In the genomic region with DNA sequence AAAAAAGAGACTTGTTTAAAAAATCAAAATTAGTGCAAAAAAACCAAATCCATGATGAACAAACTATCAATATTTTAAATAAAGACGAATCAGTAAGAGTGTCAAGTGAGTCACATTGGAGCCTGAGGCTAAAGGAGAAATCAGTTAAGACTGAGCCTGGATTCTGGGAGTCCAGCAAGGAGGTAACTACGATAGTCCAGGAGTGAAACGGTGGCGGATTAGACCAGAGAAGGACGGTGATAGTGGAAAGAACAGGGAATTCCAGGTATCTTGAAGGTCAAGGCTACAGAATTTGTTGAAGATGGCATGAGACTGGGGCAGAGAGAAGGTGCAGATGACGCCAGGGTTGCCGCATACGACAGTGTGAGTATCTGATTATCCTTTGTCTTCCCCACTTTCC, we compare ENCODE assay signal across 1 cellular context.
TF ChIP-seq lines count a peak whose summit lies in the region.

No MANE protein-coding gene starts in this region.

TF ChIP-seq in A549, 52 proteins besides CTCF, POLR2A, EP300 and RAD21:
- TF ChIP-seq, protein P1, sequence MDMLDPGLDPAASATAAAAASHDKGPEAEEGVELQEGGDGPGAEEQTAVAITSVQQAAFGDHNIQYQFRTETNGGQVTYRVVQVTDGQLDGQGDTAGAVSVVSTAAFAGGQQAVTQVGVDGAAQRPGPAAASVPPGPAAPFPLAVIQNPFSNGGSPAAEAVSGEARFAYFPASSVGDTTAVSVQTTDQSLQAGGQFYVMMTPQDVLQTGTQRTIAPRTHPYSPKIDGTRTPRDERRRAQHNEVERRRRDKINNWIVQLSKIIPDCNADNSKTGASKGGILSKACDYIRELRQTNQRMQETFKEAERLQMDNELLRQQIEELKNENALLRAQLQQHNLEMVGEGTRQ (IDR thresholded peaks at IDR 0.05), result no peak
- TF ChIP-seq MAZ (IDR thresholded peaks at IDR 0.05; ENCODE audit: borderline replicate concordance, low read depth, low read length) (no peak), CEBPB (IDR thresholded peaks at IDR 0.05) (no peak), POLR2AphosphoS2 (conservative IDR thresholded peaks at IDR 0.05; ENCODE audit: low read length) (no peak), TP53 (CRISPR knock-in tag; IDR thresholded peaks at IDR 0.05) (no peak), NPAS2 (CRISPR knock-in tag; IDR thresholded peaks at IDR 0.05; ENCODE audit: borderline replicate concordance) (no peak), HOXB13 (CRISPR knock-in tag; IDR thresholded peaks at IDR 0.05; ENCODE audit: low read depth) (no peak), CHD4 (IDR thresholded peaks at IDR 0.05; ENCODE audit: borderline replicate concordance) (no peak), ZC3H11A (IDR thresholded peaks at IDR 0.05) (no peak), RARB (CRISPR knock-in tag; IDR thresholded peaks at IDR 0.05) (no peak), ESRRA (IDR thresholded peaks at IDR 0.05; ENCODE audit: borderline replicate concordance, low read length) (no peak), ZFP36 (IDR thresholded peaks at IDR 0.05; ENCODE audit: borderline replicate concordance, partially characterized antibody) (no peak)
- TF ChIP-seq, protein P2, sequence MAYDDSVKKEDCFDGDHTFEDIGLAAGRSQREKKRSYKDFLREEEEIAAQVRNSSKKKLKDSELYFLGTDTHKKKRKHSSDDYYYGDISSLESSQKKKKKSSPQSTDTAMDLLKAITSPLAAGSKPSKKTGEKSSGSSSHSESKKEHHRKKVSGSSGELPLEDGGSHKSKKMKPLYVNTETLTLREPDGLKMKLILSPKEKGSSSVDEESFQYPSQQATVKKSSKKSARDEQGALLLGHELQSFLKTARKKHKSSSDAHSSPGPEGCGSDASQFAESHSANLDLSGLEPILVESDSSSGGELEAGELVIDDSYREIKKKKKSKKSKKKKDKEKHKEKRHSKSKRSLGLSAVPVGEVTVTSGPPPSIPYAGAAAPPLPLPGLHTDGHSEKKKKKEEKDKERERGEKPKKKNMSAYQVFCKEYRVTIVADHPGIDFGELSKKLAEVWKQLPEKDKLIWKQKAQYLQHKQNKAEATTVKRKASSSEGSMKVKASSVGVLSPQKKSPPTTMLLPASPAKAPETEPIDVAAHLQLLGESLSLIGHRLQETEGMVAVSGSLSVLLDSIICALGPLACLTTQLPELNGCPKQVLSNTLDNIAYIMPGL (CRISPR knock-in tag; IDR thresholded peaks at IDR 0.05; ENCODE audit: borderline replicate concordance), result no peak
- TF ChIP-seq, protein P3, sequence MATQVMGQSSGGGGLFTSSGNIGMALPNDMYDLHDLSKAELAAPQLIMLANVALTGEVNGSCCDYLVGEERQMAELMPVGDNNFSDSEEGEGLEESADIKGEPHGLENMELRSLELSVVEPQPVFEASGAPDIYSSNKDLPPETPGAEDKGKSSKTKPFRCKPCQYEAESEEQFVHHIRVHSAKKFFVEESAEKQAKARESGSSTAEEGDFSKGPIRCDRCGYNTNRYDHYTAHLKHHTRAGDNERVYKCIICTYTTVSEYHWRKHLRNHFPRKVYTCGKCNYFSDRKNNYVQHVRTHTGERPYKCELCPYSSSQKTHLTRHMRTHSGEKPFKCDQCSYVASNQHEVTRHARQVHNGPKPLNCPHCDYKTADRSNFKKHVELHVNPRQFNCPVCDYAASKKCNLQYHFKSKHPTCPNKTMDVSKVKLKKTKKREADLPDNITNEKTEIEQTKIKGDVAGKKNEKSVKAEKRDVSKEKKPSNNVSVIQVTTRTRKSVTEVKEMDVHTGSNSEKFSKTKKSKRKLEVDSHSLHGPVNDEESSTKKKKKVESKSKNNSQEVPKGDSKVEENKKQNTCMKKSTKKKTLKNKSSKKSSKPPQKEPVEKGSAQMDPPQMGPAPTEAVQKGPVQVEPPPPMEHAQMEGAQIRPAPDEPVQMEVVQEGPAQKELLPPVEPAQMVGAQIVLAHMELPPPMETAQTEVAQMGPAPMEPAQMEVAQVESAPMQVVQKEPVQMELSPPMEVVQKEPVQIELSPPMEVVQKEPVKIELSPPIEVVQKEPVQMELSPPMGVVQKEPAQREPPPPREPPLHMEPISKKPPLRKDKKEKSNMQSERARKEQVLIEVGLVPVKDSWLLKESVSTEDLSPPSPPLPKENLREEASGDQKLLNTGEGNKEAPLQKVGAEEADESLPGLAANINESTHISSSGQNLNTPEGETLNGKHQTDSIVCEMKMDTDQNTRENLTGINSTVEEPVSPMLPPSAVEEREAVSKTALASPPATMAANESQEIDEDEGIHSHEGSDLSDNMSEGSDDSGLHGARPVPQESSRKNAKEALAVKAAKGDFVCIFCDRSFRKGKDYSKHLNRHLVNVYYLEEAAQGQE (IDR thresholded peaks at IDR 0.05), result no peak
